8 cellular contexts compared by ENCODE assay signal in the genomic region with DNA sequence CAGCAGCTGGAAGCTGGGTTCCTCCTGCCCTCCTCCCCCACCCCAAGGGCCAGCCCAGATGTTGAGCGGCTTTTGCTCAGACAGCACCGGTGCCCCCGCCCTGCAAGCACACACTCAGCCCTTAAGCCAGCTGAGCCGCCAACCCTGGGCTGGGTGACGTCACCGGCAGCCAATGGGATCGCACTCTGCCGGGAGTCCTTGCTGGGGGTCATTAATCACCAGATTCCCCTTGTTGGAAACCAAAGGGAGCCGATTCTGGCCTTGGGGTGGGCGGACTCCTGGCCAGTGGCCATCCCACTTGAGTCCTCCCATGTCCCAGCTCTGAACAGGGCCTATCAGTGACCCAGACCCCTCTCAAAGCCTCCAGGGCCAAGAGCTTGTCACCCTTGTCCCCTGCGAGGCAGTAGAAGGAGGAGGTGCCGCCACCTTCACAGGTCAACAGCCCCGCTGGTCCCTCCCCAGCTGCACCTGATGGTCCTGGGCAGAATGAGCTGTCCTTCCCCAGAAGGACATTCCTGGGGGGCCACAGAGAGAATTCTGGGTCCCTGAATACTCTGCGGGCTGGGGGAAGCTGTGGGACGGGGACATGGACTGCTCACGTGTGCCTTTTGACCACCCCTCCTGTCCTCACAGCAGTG. TPM values are rescaled to one million over a fixed set of nuclear protein-coding genes. Genes with fewer than 3 reads are reported as not detected.
DNase-seq lines count a peak whose midpoint lies in the region; ATAC-seq lines count a peak whose summit lies in the region.

No MANE protein-coding gene starts in this region.

- H3K4me2 ChIP-seq in BLaER1: peak overlapping the region; percentile 36; the same call in 1 of the 2 replicates
- H3K4me2 ChIP-seq in mesenchymal stem cell (ENCODE audit: low read length, poor library complexity, severe bottlenecking): no peak overlapping the region

- H3K4me3 ChIP-seq in BLaER1: no peak overlapping the region
- H3K4me3 ChIP-seq in mesenchymal stem cell (ENCODE audit: insufficient read depth in 1 of 2, low read depth in 1 of 2, low read length in 2 of 2): no peak overlapping the region

- peaks cover 31% of the 10 kb centered on the region; the same call in 1 of the 2 replicates for H3K4me1 ChIP-seq in BLaER1
- peaks cover 35% of the 10 kb centered on the region for H3K4me1 ChIP-seq in mesenchymal stem cell (ENCODE audit: control insufficient read depth, insufficient read depth, low read depth, low read length)

- no peak overlapping the region for H3K23ac ChIP-seq in mesenchymal stem cell (ENCODE audit: low read length in 2 of 2)

- no peak overlapping the region for H2AK5ac ChIP-seq in mesenchymal stem cell (ENCODE audit: low read length, severe bottlenecking)

- H3K36me3 ChIP-seq in BLaER1 (no peaks in the 10 kb centered on the region; the same call in 1 of the 2 replicates), mesenchymal stem cell (ENCODE audit: control insufficient read depth in 1 of 2, insufficient read depth in 2 of 2, low read depth in 1 of 2, low read length in 2 of 2) (peaks cover 0 to 79% of the 10 kb centered on the region in 2 experiments)

- no peak overlapping the region for H3K14ac ChIP-seq in mesenchymal stem cell (ENCODE audit: low read length in 2 of 2)

- H4K20me1 ChIP-seq in BLaER1: peaks cover 98% of the 10 kb centered on the region

- no peak overlapping the region for H2AFZ ChIP-seq in mesenchymal stem cell (ENCODE audit: low read depth, low read length)

- H2BK5ac ChIP-seq in mesenchymal stem cell (ENCODE audit: low read depth, low read length, poor library complexity, severe bottlenecking): no peak overlapping the region

- peak overlapping the region in 1 of 2 experiments; percentile 38 for H2BK12ac ChIP-seq in mesenchymal stem cell (ENCODE audit: low read length in 2 of 2)

- no peak overlapping the region for H3K18ac ChIP-seq in mesenchymal stem cell (ENCODE audit: low read depth in 1 of 2, low read length in 2 of 2)

- H3K79me1 ChIP-seq in mesenchymal stem cell (replicated peaks; ENCODE audit: low read length, poor library complexity, severe bottlenecking): peaks cover 17% of the 10 kb centered on the region

- 25% methylated on average over 16 of the region's 16 CpGs for WGBS in mesenchymal stem cell

- H2BK15ac ChIP-seq in mesenchymal stem cell (ENCODE audit: low read depth, poor library complexity, severe bottlenecking): no peak overlapping the region

- H4K91ac ChIP-seq in mesenchymal stem cell (ENCODE audit: low read length): no peak overlapping the region

- H3K9ac ChIP-seq in BLaER1 (no peak overlapping the region), mesenchymal stem cell (ENCODE audit: low read length) (no peak overlapping the region)

- ATAC-seq in HG03378 (IDR thresholded peaks at IDR 0.05; ENCODE audit: unreplicated experiment): no peak
- no peak for ATAC-seq in GM21528 (IDR thresholded peaks at IDR 0.05; ENCODE audit: low FRiP score, unreplicated experiment)

- DNase-seq in NCI-H2029 (lab: John Stamatoyannopoulos, UW): peak; percentile 89
- DNase-seq in dedifferentiated amniotic fluid mesenchymal stem cell (ENCODE audit: extremely low spot score): peak; percentile 34
- DNase-seq in mesenchymal stem cell: peak; percentile 83
- no peak for DNase-seq in stimulated activated CD4-positive, alpha-beta T cell treated with anti-CD3 and anti-CD28 coated beads, Interleukin-12 subunit alpha, Interleukin-12 subunit beta, amount 100 ng/mL, for 4 hours
- DNase-seq in NCI-H1436 treated with DMSO at 0.1 percent for 48 hours (lab: John Stamatoyannopoulos, UW): no peak

- H4K8ac ChIP-seq in mesenchymal stem cell (ENCODE audit: low read length): no peak overlapping the region

- H3K27ac ChIP-seq in BLaER1: no peak overlapping the region
- no peak overlapping the region for H3K27ac ChIP-seq in mesenchymal stem cell (ENCODE audit: low read length, poor library complexity, severe bottlenecking)

- no peak overlapping the region for H2BK120ac ChIP-seq in mesenchymal stem cell (ENCODE audit: low read depth, low read length)

- H3K4ac ChIP-seq in mesenchymal stem cell (ENCODE audit: low read depth in 1 of 2, low read length in 2 of 2): no peak overlapping the region

- H3K27me3 ChIP-seq in BLaER1 (peaks cover 47% of the 10 kb centered on the region), mesenchymal stem cell (ENCODE audit: control insufficient read depth in 1 of 2, insufficient read depth in 1 of 2, low read length in 2 of 2) (peaks cover 0 to 46% of the 10 kb centered on the region in 2 experiments)

- H3K9me3 ChIP-seq in BLaER1: no peaks in the 10 kb centered on the region
- no peaks in the 10 kb centered on the region for H3K9me3 ChIP-seq in mesenchymal stem cell (ENCODE audit: control insufficient read depth, low read length)

RNA-seq across cellular contexts. Expression of gene DUSP8, which starts 7.4 kb away (rescaled TPM):
- 6.2 TPM for polyA plus RNA-seq in mesenchymal stem cell (2013, experiment 1 of 2)
- 5.8 TPM for polyA plus RNA-seq in mesenchymal stem cell (2013, experiment 2 of 2)

RNA-seq across cellular contexts. Expression of gene KRTAP5-1, which starts 20.4 kb away (rescaled TPM):
- not detected for polyA plus RNA-seq in mesenchymal stem cell (2013, experiment 1 of 2)
- polyA plus RNA-seq in mesenchymal stem cell (2013, experiment 2 of 2): not detected

RNA-seq across cellular contexts. Expression of gene KRTAP5-2, which starts 33.4 kb away (rescaled TPM):
- not detected for polyA plus RNA-seq in mesenchymal stem cell (2013, experiment 1 of 2)
- not detected for polyA plus RNA-seq in mesenchymal stem cell (2013, experiment 2 of 2)

RNA-seq across cellular contexts. Expression of gene KRTAP5-3, which starts 43.6 kb away (rescaled TPM):
- not detected for polyA plus RNA-seq in mesenchymal stem cell (2013, experiment 1 of 2)
- polyA plus RNA-seq in mesenchymal stem cell (2013, experiment 2 of 2): not detected

RNA-seq across cellular contexts. Expression of gene KRTAP5-4, which starts 57.3 kb away (rescaled TPM):
- polyA plus RNA-seq in mesenchymal stem cell (2013, experiment 1 of 2): not detected
- not detected for polyA plus RNA-seq in mesenchymal stem cell (2013, experiment 2 of 2)

Comparison
In these comparisons a context has a peak if more than half of its experiments do, and no peak if none do; other contexts are left out.
1. DNase-seq: peak in NCI-H2029 (single experiment), dedifferentiated amniotic fluid mesenchymal stem cell (single experiment) and mesenchymal stem cell (single experiment); none in stimulated activated CD4-positive, alpha-beta T cell treated with anti-CD3 and anti-CD28 coated beads, Interleukin-12 subunit alpha, Interleukin-12 subunit beta, amount 100 ng/mL, for 4 hours (single experiment) and NCI-H1436 treated with DMSO at 0.1 percent for 48 hours (single experiment).